Comparison of ENCODE assay signal across 9 cellular contexts in genomic region chr2:109615637-109616144, GRCh38. TPM values are rescaled to one million over a fixed set of nuclear protein-coding genes. Genes with fewer than 3 reads are reported as not detected.
DNase-seq lines count a peak whose midpoint lies in the region; ATAC-seq and TF ChIP-seq lines count a peak whose summit lies in the region.
"Had no signal": no experiment of that assay in that cellular context is flagged by ENCODE, and none has a peak within 500 bp of the region (broad histone marks: within the 10 kb centered on the region; RNA-seq: fewer than 3 reads in every experiment).

No MANE protein-coding gene starts in this region.

- H3K27ac ChIP-seq in mammary epithelial cell (ENCODE audit: insufficient read depth, low read depth, low read length) (peak overlapping the region; percentile 72), thyroid gland (no peak overlapping the region)

- BruUV-seq in mammary epithelial cell (replicated peaks; lab: Mats Ljungman, UMichigan): no TSS peak

- 74% methylated on average over 13 of the region's 24 CpGs for WGBS in mammary epithelial cell (ENCODE audit: low coverage, missing lambda C conversion rate)
- 30 to 63% methylated on average over 24 of the region's 24 CpGs for WGBS in lower leg skin, 2 donors
- WGBS in thyroid gland, 2 donors: 72 to 73% methylated on average over 23 to 24 of the region's 24 CpGs

- peak overlapping the region; percentile 40 to 48 for H3K4me3 Mint-ChIP-seq in activated T-cell treated with anti-CD3 and anti-CD28 coated beads, Interleukin-2, amount 50 U/mL, for 72 hours
- H3K4me3 Mint-ChIP-seq: activated T-cell treated with anti-CD3 and anti-CD28 coated beads, Interleukin-2, amount 50 U/mL, for 24 hours had no signal

- dilution Hi-C loops in mammary epithelial cell (cut with HindIII; ENCODE audit: low sequenced_read_pairs): no loop called here

- peaks cover 65% of the 10 kb centered on the region for H3K27me3 Mint-ChIP-seq in activated T-cell treated with anti-CD3 and anti-CD28 coated beads, Interleukin-2, amount 50 U/mL, for 72 hours (ENCODE audit: low read depth)

- H3K9me3 Mint-ChIP-seq in activated T-cell treated with anti-CD3 and anti-CD28 coated beads, Interleukin-2, amount 50 U/mL, for 72 hours: no peaks in the 10 kb centered on the region
- H3K9me3 Mint-ChIP-seq: activated T-cell treated with anti-CD3 and anti-CD28 coated beads, Interleukin-2, amount 50 U/mL, for 24 hours had no signal

- H3K79me2 ChIP-seq in mammary epithelial cell (ENCODE audit: insufficient read depth, low read length): peaks cover 78% of the 10 kb centered on the region

- peak overlapping the region; percentile 57 for H3K9ac ChIP-seq in mammary epithelial cell (ENCODE audit: insufficient read depth, low read length)

- no peak overlapping the region for H2AFZ ChIP-seq in mammary epithelial cell (ENCODE audit: low read depth, low read length)

- H3K4me1 ChIP-seq in mammary epithelial cell (ENCODE audit: insufficient read depth, low read length) (peaks cover 26% of the 10 kb centered on the region), thyroid gland (peaks cover 14 to 22% of the 10 kb centered on the region in 2 donors)

- H3K36me3 Mint-ChIP-seq in activated T-cell treated with anti-CD3 and anti-CD28 coated beads, Interleukin-2, amount 50 U/mL, for 72 hours (ENCODE audit: insufficient read depth in 2 of 2): peaks cover 0 to 5% of the 10 kb centered on the region in 2 donors

- H3K9me3 ChIP-seq in mammary epithelial cell (replicated peaks; ENCODE audit: insufficient read depth, low read length) (no peaks in the 10 kb centered on the region), thyroid gland (no peaks in the 10 kb centered on the region)

- no peak for TF ChIP-seq POLR2A in lower leg skin (IDR thresholded peaks at IDR 0.05)
- TF ChIP-seq POLR2A in thyroid gland (IDR thresholded peaks at IDR 0.05): no peak

- H4K20me1 ChIP-seq in mammary epithelial cell (ENCODE audit: insufficient read depth, low read length): peaks cover 2% of the 10 kb centered on the region

- no peak for ATAC-seq in activated T-cell treated with anti-CD3 and anti-CD28 coated beads, Interleukin-2, amount 50 U/mL, for 72 hours (replicated peaks in 1 of 2)
- ATAC-seq in HG03175 (IDR thresholded peaks at IDR 0.05; ENCODE audit: unreplicated experiment): no peak

- in situ Hi-C loops in mammary epithelial cell (cut with MboI; ENCODE audit: low sequenced_read_pairs in 2 of 2): loop anchor here in 1 of 2 donors (10.0 kb wide), 1 partner anchor 89 kb away; no protein-coding TSS in a partner anchor

- peak overlapping the region; percentile 81 for H3K4me2 ChIP-seq in mammary epithelial cell (ENCODE audit: insufficient read depth, low read depth, low read length)

- TF ChIP-seq CTCF in mammary epithelial cell (conservative IDR thresholded peaks at IDR 0.05 in 1 of 2, IDR thresholded peaks at IDR 0.05 in 1 of 2; ENCODE audit: extremely low read depth in 1 of 2, insufficient read depth in 1 of 2, low read depth in 1 of 2, low read length in 2 of 2): no peak
- TF ChIP-seq CTCF in lower leg skin (IDR thresholded peaks at IDR 0.05): no peak
- no peak for TF ChIP-seq CTCF in thyroid gland (IDR thresholded peaks at IDR 0.05)

- H3K4me3 ChIP-seq in mammary epithelial cell (replicated peaks in 1 of 3; ENCODE audit: insufficient read depth in 1 of 3, low read depth in 2 of 3, low read length in 3 of 3) (peak overlapping the region; percentile 55 to 85 (median 75)), lower leg skin (ENCODE audit: low read depth, poor library complexity, severe bottlenecking) (peak overlapping the region; percentile 66), thyroid gland (replicated peaks in 1 of 3) (peak overlapping the region in 2 of 3 donors; percentile 48 to 79)

- H3K36me3 ChIP-seq in mammary epithelial cell (ENCODE audit: insufficient read depth, low read length) (peaks cover 4% of the 10 kb centered on the region), thyroid gland (no peaks in the 10 kb centered on the region)

- H3K27me3 ChIP-seq in mammary epithelial cell (ENCODE audit: insufficient read depth, low read length) (no peaks in the 10 kb centered on the region), thyroid gland (no peaks in the 10 kb centered on the region)

- CTCF ChIA-PET in mammary epithelial cell (lab: Charles Lee; ENCODE audit: low non-redundant PET): interaction anchor here (0.5 to 0.9 kb wide), 2 partner anchors 47 to 87 kb away, joined by 7 to 9 read pairs; no protein-coding TSS in a partner anchor

- no peak overlapping the region for H3K27ac Mint-ChIP-seq in activated T-cell treated with anti-CD3 and anti-CD28 coated beads, Interleukin-2, amount 50 U/mL, for 72 hours
- H3K27ac Mint-ChIP-seq: activated T-cell treated with anti-CD3 and anti-CD28 coated beads, Interleukin-2, amount 50 U/mL, for 24 hours had no signal

- DNase-seq in activated T-cell treated with anti-CD3 and anti-CD28 coated beads, Interleukin-2, amount 50 U/mL, for 72 hours: no peak
- DNase-seq in activated T-cell treated with anti-CD3 and anti-CD28 coated beads, Interleukin-2, amount 50 U/mL, for 1 hour: no peak
- peak; percentile 34 for DNase-seq in mammary epithelial cell
- no peak for DNase-seq in lower leg skin (ENCODE audit: low spot score in 2 of 2)
- DNase-seq in thyroid gland: peak in 1 of 2 donors; percentile 4
- DNase-seq in germinal center (ENCODE audit: low spot score): no peak
- no peak for DNase-seq in AG20443 (ENCODE audit: low spot score)

- peaks cover 10% of the 10 kb centered on the region for H3K4me1 Mint-ChIP-seq in activated T-cell treated with anti-CD3 and anti-CD28 coated beads, Interleukin-2, amount 50 U/mL, for 72 hours (ENCODE audit: low read depth)

- intact Hi-C loops in mammary epithelial cell (cut with micrococcal nuclease): loop anchor here (10.0 kb wide), 1 partner anchor 101 kb away; no protein-coding TSS in a partner anchor
- intact Hi-C loops in lower leg skin (cut with DNase I; ENCODE audit: low total_unique reads): no loop called here
- intact Hi-C loops in thyroid gland (cut with DNase I): loop anchor here (10.0 kb wide), 1 partner anchor 59 kb away; no protein-coding TSS in a partner anchor

RNA-seq across cellular contexts. Expression of gene SOWAHC, which starts 1.5 kb away (rescaled TPM):
- 1 to 10 TPM in 1 of 2 donors, under 1 TPM in 1; 0.99 to 1.7 TPM for total RNA-seq in activated T-cell treated with anti-CD3 and anti-CD28 coated beads, Interleukin-2, amount 50 U/mL, for 72 hours
- total RNA-seq in mammary epithelial cell (100 to 1,000 TPM in 1 of 2 donors, 10 to 100 TPM in 1; 32.9 to 120 TPM), lower leg skin (10 to 100 TPM; 80.6 to 85.9 (median 81.7) TPM), thyroid gland (10 to 100 TPM; 13.4 to 18.7 (median 17.0) TPM)
- 12.6 TPM for polyA plus RNA-seq in mammary epithelial cell
- 16.3 TPM for polyA minus RNA-seq in mammary epithelial cell

RNA-seq across cellular contexts. Expression of gene SEPTIN10, which starts 1.9 kb away (rescaled TPM):
- total RNA-seq in activated T-cell treated with anti-CD3 and anti-CD28 coated beads, Interleukin-2, amount 50 U/mL, for 72 hours: 1 to 10 TPM; 1.5 to 7.2 TPM
- total RNA-seq in mammary epithelial cell (100 to 1,000 TPM in 1 of 2 donors, 10 to 100 TPM in 1; 76.4 to 133 TPM), lower leg skin (100 to 1,000 TPM in 3 of 4 donors, 10 to 100 TPM in 1; 81.7 to 134 (median 114) TPM), thyroid gland (10 to 100 TPM; 61.7 to 99.3 (median 70.4) TPM)
- polyA plus RNA-seq in mammary epithelial cell: 50.8 TPM
- polyA minus RNA-seq in mammary epithelial cell: 63.0 TPM

Comparison
In these comparisons a context has a peak if more than half of its experiments do, and no peak if none do; other contexts are left out.
1. RNA of gene SOWAHC, which starts 1.5 kb away (total RNA-seq): 32.9 to 120 TPM in mammary epithelial cell, 80.6 to 85.9 TPM in lower leg skin and 13.4 to 18.7 TPM in thyroid gland; 0.99 to 1.7 TPM in activated T-cell treated with anti-CD3 and anti-CD28 coated beads, Interleukin-2, amount 50 U/mL, for 72 hours; every median in the first group is over 4 times any median in the second.
2. RNA of gene SEPTIN10, which starts 1.9 kb away (total RNA-seq): 76.4 to 133 TPM in mammary epithelial cell, 81.7 to 134 TPM in lower leg skin and 61.7 to 99.3 TPM in thyroid gland; 1.5 to 7.2 TPM in activated T-cell treated with anti-CD3 and anti-CD28 coated beads, Interleukin-2, amount 50 U/mL, for 72 hours; every median in the first group is over 4 times any median in the second.
3. Peak in every context shown above with its lines, with median percentiles within 50 percentile points of each other: H3K4me3 ChIP-seq.